ENCODE assay signal across 8 cellular contexts in genomic region chr16:19223235-19223847, GRCh38. TPM values are rescaled to one million over a fixed set of nuclear protein-coding genes. Genes with fewer than 3 reads are reported as not detected.
A peak's percentile ranks its signal among the peaks of the same experiment; 100 is the strongest.
DNase-seq lines count a peak whose midpoint lies in the region; ATAC-seq, FAIRE-seq and TF ChIP-seq lines count a peak whose summit lies in the region.

No MANE protein-coding gene starts in this region.

- DNase-seq in ACHN (peak; percentile 61), GM18507 (ENCODE audit: extremely low spot score, insufficient read length, low read depth) (no peak), islet precursor cell (peak; percentile 69), upper lobe of right lung (no peak), mesenteric fat pad (ENCODE audit: low spot score) (no peak), NCI-H2029 (lab: John Stamatoyannopoulos, UW) (no peak)
- no peak for DNase-seq in effector CD8-positive, alpha-beta T cell (lab: John Stamatoyannopoulos, UW)

- H3K9me3 ChIP-seq in upper lobe of right lung: no peaks in the 10 kb centered on the region

- no peaks in the 10 kb centered on the region for H3K4me1 ChIP-seq in upper lobe of right lung

- no peak overlapping the region for H3K27ac ChIP-seq in VCaP
- H3K27ac ChIP-seq in upper lobe of right lung: no peak overlapping the region

- TF ChIP-seq CTCF in VCaP (conservative IDR thresholded peaks at IDR 0.05): peak; percentile 65
- peak; percentile 60 for TF ChIP-seq CTCF in upper lobe of right lung (IDR thresholded peaks at IDR 0.05)

- no peak overlapping the region for H3K4me3 ChIP-seq in upper lobe of right lung

- H3K36me3 ChIP-seq in upper lobe of right lung: peaks cover 8% of the 10 kb centered on the region

- FAIRE-seq in GM18507 (lab: Jason Lieb, UNC): peak; percentile 41

- in situ Hi-C loops in ACHN (cut with HindIII; ENCODE audit: low pct_ligation_motif_present, low pct_unique_long_range_greater_than_20kb, low sequenced_read_pairs): no loop called here

- H3K27me3 ChIP-seq in upper lobe of right lung: no peaks in the 10 kb centered on the region

- ATAC-seq in upper lobe of right lung: peak; percentile 42

- intact Hi-C loops in upper lobe of right lung (cut with DNase I): no loop called here

RNA-seq across cellular contexts. Expression of gene SYT17, which starts 55.3 kb away (rescaled TPM):
- total RNA-seq in upper lobe of right lung: 13.7 TPM
- 1.1 TPM for total RNA-seq in mesenteric fat pad

Comparison
In these comparisons a context has a peak if more than half of its experiments do, and no peak if none do; other contexts are left out.
1. DNase-seq: peak in ACHN (single experiment) and islet precursor cell (single experiment); none in GM18507 (single experiment), upper lobe of right lung (single experiment), mesenteric fat pad (single experiment), effector CD8-positive, alpha-beta T cell (single experiment) and NCI-H2029 (single experiment).